In the genomic region with DNA sequence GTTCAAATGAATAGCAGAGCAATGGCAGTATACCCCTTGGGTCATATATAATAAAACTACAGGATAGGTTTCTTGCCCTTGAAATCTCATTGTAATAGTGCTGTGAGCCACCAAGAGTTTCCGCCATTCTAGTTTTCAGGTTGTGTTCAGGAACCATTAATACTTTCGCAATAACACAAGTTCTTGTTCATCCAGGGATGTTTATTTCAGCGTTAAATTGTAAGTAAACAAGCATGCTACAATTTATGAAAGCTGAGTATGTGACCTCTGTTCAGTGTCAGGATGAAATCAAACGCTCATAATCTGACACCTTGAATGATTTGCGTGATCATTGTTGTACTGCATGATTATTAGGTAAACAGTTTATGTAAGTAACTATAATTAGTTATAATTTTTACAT, we compare ENCODE assay signal across 14 cellular contexts. TPM values are rescaled to one million over a fixed set of nuclear protein-coding genes. Genes with fewer than 3 reads are reported as not detected.
DNase-seq lines count a peak whose midpoint lies in the region; ATAC-seq and TF ChIP-seq lines count a peak whose summit lies in the region.
"Had no signal": no experiment of that assay in that cellular context is flagged by ENCODE, and none has a peak within 500 bp of the region (broad histone marks: within the 10 kb centered on the region; RNA-seq: fewer than 3 reads in every experiment).

No MANE protein-coding gene starts in this region.

- no peak for ATAC-seq in activated T-helper 17 cell treated with anti-CD3 and anti-CD28 coated beads, Interleukin-2, amount 50 U/mL, for 72 hours (replicated peaks)

- no peak for TF ChIP-seq EP300 in sigmoid colon (IDR thresholded peaks at IDR 0.05)

- H3K4me3 ChIP-seq in BLaER1 treated with 17β-estradiol and CSF1 and Interleukin-3, amounts not matched to agents 10 nM and 100 nM, result no peak overlapping the region
- H3K4me3 ChIP-seq in KMS-11 (IDR thresholded peaks at IDR 0.05; ENCODE audit: insufficient read depth, low read depth, low read length) (no peak overlapping the region), neutrophil (ENCODE audit: low read depth in 1 of 2, low read length in 1 of 2) (no peak overlapping the region), sigmoid colon (no peak overlapping the region), BE2C (ENCODE audit: low read depth, low read length) (no peak overlapping the region)
- H3K4me3 ChIP-seq: GM12878 had no signal

- no peak for TF ChIP-seq CTCF in KMS-11 (conservative IDR thresholded peaks at IDR 0.05; ENCODE audit: low read depth, low read length)
- TF ChIP-seq CTCF in neutrophil (IDR thresholded peaks at IDR 0.05), result no peak
- no peak for TF ChIP-seq CTCF in sigmoid colon (IDR thresholded peaks at IDR 0.05)
- no peak for TF ChIP-seq CTCF in BE2C (IDR thresholded peaks at IDR 0.05; ENCODE audit: low read depth, low read length)

- peaks cover 6% of the 10 kb centered on the region for H3K27me3 Mint-ChIP-seq in activated T-helper 17 cell treated with anti-CD3 and anti-CD28 coated beads, Interleukin-2, amount 50 U/mL, for 72 hours

- no peak overlapping the region for H3K27ac ChIP-seq in BLaER1 treated with 17β-estradiol and CSF1 and Interleukin-3, amounts not matched to agents 10 nM and 100 nM
- H3K27ac ChIP-seq in KMS-11 (no peak overlapping the region), neutrophil (peak overlapping the region; percentile 52), sigmoid colon (no peak overlapping the region)

- 86 to 92% methylated on average over 5 of the region's 5 CpGs for WGBS in sigmoid colon, 2 donors

- H3K4me3 Mint-ChIP-seq in activated T-helper 17 cell treated with anti-CD3 and anti-CD28 coated beads, Interleukin-2, amount 50 U/mL, for 72 hours, result no peak overlapping the region
- H3K4me3 Mint-ChIP-seq: H9 had no signal

- no peaks in the 10 kb centered on the region for H3K79me2 ChIP-seq in KMS-11 (ENCODE audit: insufficient read depth, low read depth)

- DNase-seq in amniotic epithelial cell (ENCODE audit: low read depth), result peak; percentile 40
- no peak for DNase-seq in sigmoid colon
- DNase-seq in BE2C, result no peak
- DNase-seq: Calu3; CD4-positive, CD25-positive, alpha-beta regulatory T cell; DMS 273 treated with DMSO at 0.1 percent for 48 hours; GOT3; H9; KBM-7 had no signal

- peaks cover 0 to 6% (median 0%) of the 10 kb centered on the region in 11 experiments; a peak in 1 of 22 replicates for H3K36me3 ChIP-seq in BLaER1 treated with 17β-estradiol and CSF1 and Interleukin-3, amounts not matched to agents 10 nM and 100 nM
- H3K36me3 ChIP-seq in KMS-11 (ENCODE audit: insufficient read depth), result no peaks in the 10 kb centered on the region
- H3K36me3 ChIP-seq in neutrophil, result no peaks in the 10 kb centered on the region
- no peaks in the 10 kb centered on the region for H3K36me3 ChIP-seq in sigmoid colon
- H3K36me3 ChIP-seq in BE2C, result no peaks in the 10 kb centered on the region

- H3K27ac Mint-ChIP-seq in activated T-helper 17 cell treated with anti-CD3 and anti-CD28 coated beads, Interleukin-2, amount 50 U/mL, for 72 hours, result no peak overlapping the region

- TF ChIP-seq POLR2A in sigmoid colon (IDR thresholded peaks at IDR 0.05), result no peak

- H3K4me2 ChIP-seq in BLaER1 treated with 17β-estradiol and CSF1 and Interleukin-3, amounts not matched to agents 10 nM and 100 nM, result peak overlapping the region in 8 of 11 experiments; percentile 43 to 81 (median 70); a peak in 14 of 22 replicates
- peak overlapping the region; percentile 63; the same call in 1 of the 2 replicates for H3K4me2 ChIP-seq in KMS-11

- no peaks in the 10 kb centered on the region for H3K36me3 Mint-ChIP-seq in activated T-helper 17 cell treated with anti-CD3 and anti-CD28 coated beads, Interleukin-2, amount 50 U/mL, for 72 hours (ENCODE audit: low read depth)
- H3K36me3 Mint-ChIP-seq: CD4-positive, CD25-positive, alpha-beta regulatory T cell had no signal

- H3K4me1 ChIP-seq in BLaER1 treated with 17β-estradiol and CSF1 and Interleukin-3, amounts not matched to agents 10 nM and 100 nM, result peaks cover 15 to 49% (median 31%) of the 10 kb centered on the region in 10 experiments
- H3K4me1 ChIP-seq in KMS-11 (ENCODE audit: low read depth, poor library complexity, severe bottlenecking), result peaks cover 38% of the 10 kb centered on the region
- H3K4me1 ChIP-seq in neutrophil (ENCODE audit: control insufficient read depth in 1 of 2, insufficient read depth in 1 of 2, low read depth in 1 of 2, low read length in 1 of 2), result peaks cover 7 to 14% of the 10 kb centered on the region in 2 experiments
- peaks cover 0 to 12% (median 0%) of the 10 kb centered on the region in 4 donors for H3K4me1 ChIP-seq in sigmoid colon
- H3K4me1 ChIP-seq in BE2C, result no peaks in the 10 kb centered on the region

- peaks cover 0 to 100% (median 35%) of the 10 kb centered on the region in 11 experiments; a peak in 15 of 22 replicates for H4K20me1 ChIP-seq in BLaER1 treated with 17β-estradiol and CSF1 and Interleukin-3, amounts not matched to agents 10 nM and 100 nM
- H4K20me1 ChIP-seq in KMS-11 (ENCODE audit: insufficient read depth), result peaks cover 11% of the 10 kb centered on the region; the same call in 1 of the 2 replicates

- no peaks in the 10 kb centered on the region for H3K27me3 ChIP-seq in BLaER1 treated with 17β-estradiol and CSF1 and Interleukin-3, amounts not matched to agents 10 nM and 100 nM
- H3K27me3 ChIP-seq in KMS-11 (ENCODE audit: insufficient read depth, low read depth) (peaks cover 3% of the 10 kb centered on the region; the same call in 1 of the 2 replicates), neutrophil (no peaks in the 10 kb centered on the region), sigmoid colon (no peaks in the 10 kb centered on the region), BE2C (no peaks in the 10 kb centered on the region)

- no peaks in the 10 kb centered on the region for H3K9me3 ChIP-seq in BLaER1 treated with 17β-estradiol and CSF1 and Interleukin-3, amounts not matched to agents 10 nM and 100 nM (replicated peaks in 1 of 11)
- H3K9me3 ChIP-seq in neutrophil (no peaks in the 10 kb centered on the region), sigmoid colon (no peaks in the 10 kb centered on the region), BE2C (no peaks in the 10 kb centered on the region)

- intact Hi-C loops in sigmoid colon (cut with DNase I), result no loop called here

- H3K9ac ChIP-seq in BLaER1 treated with 17β-estradiol and CSF1 and Interleukin-3, amounts not matched to agents 10 nM and 100 nM, result no peak overlapping the region
- H3K9ac ChIP-seq in KMS-11, result no peak overlapping the region

- H2AFZ ChIP-seq in KMS-11 (ENCODE audit: low read depth), result no peak overlapping the region

- peaks cover 20% of the 10 kb centered on the region for H3K4me1 Mint-ChIP-seq in activated T-helper 17 cell treated with anti-CD3 and anti-CD28 coated beads, Interleukin-2, amount 50 U/mL, for 72 hours

- no peaks in the 10 kb centered on the region for H3K9me3 Mint-ChIP-seq in activated T-helper 17 cell treated with anti-CD3 and anti-CD28 coated beads, Interleukin-2, amount 50 U/mL, for 72 hours
- H3K9me3 Mint-ChIP-seq: H9 had no signal

RNA-seq across cellular contexts. Expression of a gene that starts 22.8 kb away (rescaled TPM):
- 10 to 100 TPM; 37.8 to 60.1 (median 41.0) TPM for total RNA-seq in sigmoid colon
- polyA plus RNA-seq in sigmoid colon, result 10 to 100 TPM in 2 of 3 donors, 1 to 10 TPM in 1; 9.0 to 17.5 (median 11.3) TPM
- 1 to 10 TPM; 7.7 to 8.8 TPM for total RNA-seq in activated T-helper 17 cell treated with anti-CD3 and anti-CD28 coated beads, Interleukin-2, amount 50 U/mL, for 72 hours
- polyA plus RNA-seq in BE2C (2012; ENCODE audit: insufficient read depth, insufficient read length, low read depth), result 11.9 TPM

RNA-seq across cellular contexts. Expression of a gene that starts 24.0 kb away (rescaled TPM):
- total RNA-seq in sigmoid colon, result 10 to 100 TPM; 31.0 to 37.7 (median 31.4) TPM
- polyA plus RNA-seq in sigmoid colon, result 10 to 100 TPM; 34.0 to 47.9 (median 36.0) TPM
- total RNA-seq in activated T-helper 17 cell treated with anti-CD3 and anti-CD28 coated beads, Interleukin-2, amount 50 U/mL, for 72 hours, result 10 to 100 TPM; 28.7 to 30.0 TPM
- polyA plus RNA-seq in BE2C (2012; ENCODE audit: insufficient read depth, insufficient read length, low read depth), result 44.5 TPM
